29 cellular contexts compared by ENCODE assay signal in the genomic region with DNA sequence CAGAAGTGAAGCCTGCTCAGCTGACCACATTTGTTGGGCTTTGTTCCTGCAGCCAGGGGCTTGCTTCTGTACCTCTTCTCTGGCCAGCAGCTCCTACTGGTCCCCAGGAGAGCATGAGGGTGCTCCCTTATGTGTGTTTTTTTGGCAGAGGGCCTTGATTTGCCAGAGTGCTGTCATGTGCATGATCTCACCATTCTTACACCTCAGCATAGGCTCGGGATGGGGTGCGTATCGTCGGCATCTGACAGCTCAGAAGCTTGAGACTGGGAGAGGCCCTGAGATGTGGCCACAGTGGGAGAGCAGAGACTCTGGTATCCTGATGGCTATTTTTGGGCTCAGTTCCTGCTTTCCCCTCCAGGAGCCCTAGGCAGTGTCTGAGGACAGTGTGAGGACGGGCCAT.
"Had no signal": no experiment of that assay in that cellular context is flagged by ENCODE, and none has a peak within 500 bp of the region (broad histone marks: within the 10 kb centered on the region; RNA-seq: fewer than 3 reads in every experiment).

No MANE protein-coding gene starts in this region.

- H3K27me3 ChIP-seq: colonic mucosa, dorsolateral prefrontal cortex had no signal

- FAIRE-seq: colon, endometrium, endothelial cell of umbilical vein, frontal cortex had no signal

- H3K9me3 ChIP-seq: colonic mucosa, esophagus muscularis mucosa, esophagus squamous epithelium, gastrocnemius medialis, gastroesophageal sphincter, heart left ventricle, heart right ventricle had no signal

- H3K9me3 Mint-ChIP-seq: dendritic cell treated with granulocyte-macrophage colony-stimulating factor and Interleukin-4, amounts not matched to agents 40 ng/mL and 50 ng/mL, for 4 days; endodermal cell had no signal

- H3K27ac Mint-ChIP-seq: dendritic cell treated with granulocyte-macrophage colony-stimulating factor and Interleukin-4, amounts not matched to agents 40 ng/mL and 50 ng/mL, for 4 days; effector memory CD8-positive, alpha-beta T cell; endodermal cell had no signal

- H3K4me3 ChIP-seq: colonic mucosa, coronary artery, dorsolateral prefrontal cortex, esophagus muscularis mucosa, esophagus squamous epithelium, gastrocnemius medialis, gastroesophageal sphincter, heart left ventricle, heart right ventricle had no signal

- H3K4me3 Mint-ChIP-seq: dendritic cell treated with granulocyte-macrophage colony-stimulating factor and Interleukin-4, amounts not matched to agents 40 ng/mL and 50 ng/mL, for 4 days; effector memory CD8-positive, alpha-beta T cell; endodermal cell had no signal

- DNase-seq: colonic mucosa; cortex of kidney; dermis blood vessel endothelial cell; dorsolateral prefrontal cortex; effector CD4-positive, alpha-beta T cell; effector CD8-positive, alpha-beta T cell; effector memory CD4-positive, alpha-beta T cell; effector memory CD8-positive, alpha-beta T cell; endodermal cell; erythroblast; esophagus squamous epithelium; foreskin fibroblast; foreskin keratinocyte; foreskin melanocyte; gastrocnemius medialis; glutamatergic neuron; head of caudate nucleus; heart left ventricle; heart right ventricle had no signal

- H3K27ac ChIP-seq: colonic mucosa, coronary artery, epithelial cell of prostate, esophagus muscularis mucosa, esophagus squamous epithelium, foreskin keratinocyte, gastrocnemius medialis, gastroesophageal sphincter, heart left ventricle, heart right ventricle had no signal

- H3K4me1 ChIP-seq: colonic mucosa, esophagus muscularis mucosa, esophagus squamous epithelium, foreskin keratinocyte, gastrocnemius medialis, gastroesophageal sphincter, heart left ventricle, heart right ventricle had no signal

- H3K36me3 ChIP-seq: colonic mucosa, esophagus muscularis mucosa, esophagus squamous epithelium, gastrocnemius medialis, gastroesophageal sphincter, heart left ventricle, heart right ventricle had no signal

- ATAC-seq: effector memory CD8-positive, alpha-beta T cell; esophagus mucosa; foreskin keratinocyte; gastrocnemius medialis; gastroesophageal sphincter; heart left ventricle; heart right ventricle had no signal
